In genomic region chr5:91101777-91102379, GRCh38 we compare ENCODE assay signal across 8 cellular contexts.
DNase-seq lines count a peak whose midpoint lies in the region; ATAC-seq, FAIRE-seq and TF ChIP-seq lines count a peak whose summit lies in the region.

No MANE protein-coding gene starts in this region.

- no peak for FAIRE-seq in pancreas (lab: Jason Lieb, UNC)

- H3K4me3 Mint-ChIP-seq in glutamatergic neuron (ENCODE audit: unreplicated experiment), result no peak overlapping the region

- WGBS in pancreas, 2 donors, result 29 to 31% methylated on average over 7 of the region's 7 CpGs

- ATAC-seq in GM21825 (IDR thresholded peaks at IDR 0.05; ENCODE audit: unreplicated experiment) (peak; percentile 98), pancreas (peak; percentile 92 to 99 (median 98))

- H3K4me1 Mint-ChIP-seq in glutamatergic neuron (ENCODE audit: low read depth, unreplicated experiment), result peaks cover 4% of the 10 kb centered on the region

- H3K36me3 ChIP-seq in GM06990 (ENCODE audit: control insufficient read depth, insufficient read depth, low read length), result no peaks in the 10 kb centered on the region
- no peaks in the 10 kb centered on the region for H3K36me3 ChIP-seq in KMS-11 (ENCODE audit: insufficient read depth)
- H3K36me3 ChIP-seq in pancreas, result no peaks in the 10 kb centered on the region

- no peak overlapping the region for H3K27ac ChIP-seq in KMS-11
- H3K27ac ChIP-seq in pancreas, result no peak overlapping the region

- no peaks in the 10 kb centered on the region for H3K9me3 ChIP-seq in pancreas

- H4K20me1 ChIP-seq in KMS-11 (ENCODE audit: insufficient read depth), result no peaks in the 10 kb centered on the region

- H3K27ac Mint-ChIP-seq in glutamatergic neuron (ENCODE audit: unreplicated experiment), result peak overlapping the region; percentile 59

- no peak overlapping the region for H3K4me2 ChIP-seq in KMS-11

- H3K4me1 ChIP-seq in KMS-11 (ENCODE audit: low read depth, poor library complexity, severe bottlenecking), result peaks cover 9% of the 10 kb centered on the region
- H3K4me1 ChIP-seq in pancreas, result peaks cover 0 to 11% (median 0%) of the 10 kb centered on the region in 3 donors

- H3K27me3 ChIP-seq in GM06990 (replicated peaks; ENCODE audit: control insufficient read depth, insufficient read depth, low read length) (no peaks in the 10 kb centered on the region), KMS-11 (ENCODE audit: insufficient read depth, low read depth) (no peaks in the 10 kb centered on the region), pancreas (no peaks in the 10 kb centered on the region)

- H2AFZ ChIP-seq in KMS-11 (ENCODE audit: low read depth), result peak overlapping the region; percentile 31

- H3K9me3 Mint-ChIP-seq in glutamatergic neuron (ENCODE audit: unreplicated experiment), result peaks cover 2% of the 10 kb centered on the region

- no peak overlapping the region for H3K9ac ChIP-seq in KMS-11

- H3K27me3 Mint-ChIP-seq in glutamatergic neuron (ENCODE audit: unreplicated experiment), result no peaks in the 10 kb centered on the region

- intact Hi-C loops in pancreas (cut with DNase I), result loop anchor here in 2 of 3 donors (5.0 kb wide), 2 partner anchors 280 to 285 kb away; partner anchors contain the start of gene ARRDC3 (in 1 of the 2)

- DNase-seq in GM06990 (ENCODE audit: extremely low read depth, insufficient read length) (peak; percentile 5), RKO (ENCODE audit: low spot score) (peak; percentile 88), glutamatergic neuron (peak; percentile 70), pancreas (peak; percentile 49 to 73 (median 57)), GOT3 (lab: John Stamatoyannopoulos, UW) (no peak)
- DNase-seq in activated naive CD4-positive, alpha-beta T cell treated with anti-CD3 and anti-CD28 coated beads, Interleukin-2, amount 50 U/mL, for 16 hours, result peak; percentile 41

- TF ChIP-seq CTCF in GM06990 (IDR thresholded peaks at IDR 0.05; ENCODE audit: insufficient read depth, low read length, poor library complexity, severe bottlenecking) (peak; percentile 64), KMS-11 (conservative IDR thresholded peaks at IDR 0.05; ENCODE audit: low read depth, low read length) (peak; percentile 92), glutamatergic neuron (IDR thresholded peaks at IDR 0.05; ENCODE audit: partially characterized antibody, unreplicated experiment) (peak; percentile 69), pancreas (IDR thresholded peaks at IDR 0.05) (peak; percentile 27 to 57 (median 49))

- H3K79me2 ChIP-seq in KMS-11 (ENCODE audit: insufficient read depth, low read depth), result no peaks in the 10 kb centered on the region

- peaks cover 7% of the 10 kb centered on the region for H3K36me3 Mint-ChIP-seq in glutamatergic neuron (ENCODE audit: unreplicated experiment)

- H3K4me3 ChIP-seq in GM06990 (replicated peaks; ENCODE audit: low read depth, low read length), result no peak overlapping the region
- no peak overlapping the region for H3K4me3 ChIP-seq in KMS-11 (IDR thresholded peaks at IDR 0.05; ENCODE audit: insufficient read depth, low read depth, low read length)
- H3K4me3 ChIP-seq in pancreas, result no peak overlapping the region
